Comparison of ENCODE assay signal across 16 cellular contexts in the genomic region with DNA sequence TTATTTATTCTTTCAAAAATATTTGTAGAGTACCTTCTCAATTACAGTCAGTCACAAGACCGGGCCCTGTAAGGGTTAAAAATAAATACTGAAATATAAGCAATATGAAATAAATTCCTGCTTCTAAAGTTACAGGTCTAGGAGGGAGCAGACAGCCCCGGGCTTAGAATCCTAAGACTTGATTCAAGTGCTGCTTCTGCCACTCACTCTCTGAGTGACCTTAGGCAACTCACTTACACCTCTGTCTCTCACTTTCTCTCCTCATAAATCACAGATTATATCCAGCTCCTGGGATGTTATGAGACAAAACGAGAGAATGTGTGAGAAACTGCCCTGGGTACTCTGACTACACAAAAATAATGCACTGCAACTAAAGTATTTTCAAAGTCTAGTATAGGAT.
"Had no signal": no experiment of that assay in that cellular context is flagged by ENCODE, and none has a peak within 500 bp of the region (broad histone marks: within the 10 kb centered on the region; RNA-seq: fewer than 3 reads in every experiment).

No MANE protein-coding gene starts in this region.

- H3K27ac Mint-ChIP-seq: activated CD4-positive, alpha-beta memory T cell treated with anti-CD3 and anti-CD28 coated beads, Interleukin-2, amount 10 ng/mL, durations not matched to agents 7 days and 5 days; activated naive CD8-positive, alpha-beta T cell had no signal

- ATAC-seq: body of pancreas; left colon; naive thymus-derived CD8-positive, alpha-beta T cell had no signal

- DNase-seq: activated CD4-positive, alpha-beta memory T cell treated with anti-CD3 and anti-CD28 coated beads, Interleukin-2, amount 10 ng/mL, durations not matched to agents 7 days and 5 days; activated effector memory CD4-positive, alpha-beta T cell treated with anti-CD3 and anti-CD28 coated beads, Interleukin-2, amount 50 U/mL, for 16 hours; activated T-cell treated with anti-CD3 and anti-CD28 coated beads, Interleukin-2, amount 50 U/mL, for 24 hours; amniotic stem cell; body of pancreas; heart left ventricle; left colon; naive thymus-derived CD8-positive, alpha-beta T cell; stomach; T-helper 9 cell; testis had no signal

- H3K27me3 ChIP-seq: body of pancreas, right atrium auricular region, stomach, testis had no signal

- H3K27ac ChIP-seq: body of pancreas, right atrium auricular region, testis had no signal

- H3K9me3 ChIP-seq: body of pancreas, heart left ventricle, right atrium auricular region, stomach, testis had no signal

- H3K4me3 Mint-ChIP-seq: activated CD4-positive, alpha-beta memory T cell treated with anti-CD3 and anti-CD28 coated beads, Interleukin-2, amount 10 ng/mL, durations not matched to agents 7 days and 5 days; activated naive CD8-positive, alpha-beta T cell; activated T-cell treated with anti-CD3 and anti-CD28 coated beads, Interleukin-2, amount 50 U/mL, for 24 hours; central memory CD8-positive, alpha-beta T cell; naive thymus-derived CD8-positive, alpha-beta T cell had no signal

- H3K4me1 ChIP-seq: body of pancreas, right atrium auricular region, testis had no signal

- H3K36me3 Mint-ChIP-seq: activated naive CD8-positive, alpha-beta T cell; naive thymus-derived CD8-positive, alpha-beta T cell had no signal

- H3K4me1 Mint-ChIP-seq: central memory CD8-positive, alpha-beta T cell had no signal

- H3K36me3 ChIP-seq: heart left ventricle, right atrium auricular region, stomach had no signal

- H3K4me3 ChIP-seq: body of pancreas, coronary artery, heart left ventricle, lung, right atrium auricular region, testis had no signal

- H3K9me3 Mint-ChIP-seq: activated CD4-positive, alpha-beta memory T cell treated with anti-CD3 and anti-CD28 coated beads, Interleukin-2, amount 10 ng/mL, durations not matched to agents 7 days and 5 days; activated T-cell treated with anti-CD3 and anti-CD28 coated beads, Interleukin-2, amount 50 U/mL, for 24 hours; central memory CD8-positive, alpha-beta T cell; naive thymus-derived CD8-positive, alpha-beta T cell had no signal
